Comparison of ENCODE assay signal across 26 cellular contexts in the genomic region with DNA sequence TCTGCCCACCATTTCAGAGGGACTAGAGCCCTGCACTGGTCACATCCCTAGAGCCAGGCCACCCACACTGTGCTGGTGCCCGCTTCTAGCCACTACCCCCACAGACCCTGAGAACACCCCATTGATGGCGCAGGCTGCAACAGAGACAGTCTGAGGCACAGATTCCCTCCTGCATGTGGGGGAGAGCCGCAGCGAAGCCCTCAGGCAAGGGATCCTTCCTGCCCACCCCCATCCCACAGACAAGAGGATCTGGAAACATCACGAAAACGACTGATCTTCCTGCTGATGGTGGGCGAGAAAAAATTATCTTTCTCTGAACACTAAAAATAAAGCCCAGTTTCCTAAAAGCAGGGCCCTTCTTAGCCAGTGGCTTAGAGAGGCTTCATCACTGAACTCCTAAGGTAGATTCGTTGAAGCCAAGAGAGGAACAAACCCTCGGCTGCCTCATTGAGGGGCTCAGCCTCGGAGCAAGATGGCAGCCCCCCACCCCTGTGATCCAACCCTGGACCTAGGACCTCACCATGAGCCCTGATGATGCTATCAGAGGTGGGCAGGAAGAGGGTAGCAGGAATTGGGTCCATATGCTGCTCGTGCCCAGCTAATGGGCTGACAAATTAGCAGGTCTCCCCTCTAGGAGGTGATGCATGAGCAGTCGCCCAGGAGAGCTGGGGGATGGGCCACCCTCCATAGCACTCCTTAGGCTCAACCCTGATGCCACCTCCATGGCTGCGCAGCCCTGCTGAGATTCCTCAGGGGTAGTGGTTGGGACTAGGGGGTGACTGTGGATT. TPM values are rescaled to one million over a fixed set of nuclear protein-coding genes. Genes with fewer than 3 reads are reported as not detected.
A peak's percentile ranks its signal among the peaks of the same experiment; 100 is the strongest.
DNase-seq lines count a peak whose midpoint lies in the region; ATAC-seq and TF ChIP-seq lines count a peak whose summit lies in the region.
"Had no signal": no experiment of that assay in that cellular context is flagged by ENCODE, and none has a peak within 500 bp of the region (broad histone marks: within the 10 kb centered on the region; RNA-seq: fewer than 3 reads in every experiment).

No MANE protein-coding gene starts in this region.

- H3K27me3 Mint-ChIP-seq in T-helper 2 cell treated with Interferon-gamma antibody and Interleukin-4, amounts not matched to agents 5 μg/mL and 100 μg/mL, for 36 hours (ENCODE audit: low read depth), result no peaks in the 10 kb centered on the region
- H3K27me3 Mint-ChIP-seq in activated T-helper 17 cell treated with anti-CD3 and anti-CD28 coated beads, Interleukin-2, amount 50 U/mL, for 72 hours, result no peaks in the 10 kb centered on the region
- H3K27me3 Mint-ChIP-seq in naive thymus-derived CD8-positive, alpha-beta T cell, result no peaks in the 10 kb centered on the region
- H3K27me3 Mint-ChIP-seq in activated T-cell treated with anti-CD3 and anti-CD28 coated beads, Interleukin-2, amount 50 U/mL, for 24 hours, result no peaks in the 10 kb centered on the region
- H3K27me3 Mint-ChIP-seq: activated naive CD4-positive, alpha-beta T cell treated with anti-CD3 and anti-CD28 coated beads, Interleukin-2, amount 50 U/mL, for 24 hours; dendritic cell treated with granulocyte-macrophage colony-stimulating factor and Interleukin-4, amounts not matched to agents 40 ng/mL and 50 ng/mL, for 4 days had no signal

- TF ChIP-seq CTCF in right lobe of liver (IDR thresholded peaks at IDR 0.05), result no peak

- H3K4me2 ChIP-seq in BLaER1 treated with 17β-estradiol and CSF1 and Interleukin-3, amounts not matched to agents 10 nM and 100 nM, result peak overlapping the region in 8 of 11 experiments; percentile 5 to 59 (median 38); a peak in 12 of 22 replicates

- no peaks in the 10 kb centered on the region for H3K27me3 ChIP-seq in BLaER1 treated with 17β-estradiol and CSF1 and Interleukin-3, amounts not matched to agents 10 nM and 100 nM
- H3K27me3 ChIP-seq in right lobe of liver, result no peaks in the 10 kb centered on the region
- H3K27me3 ChIP-seq: ascending aorta, esophagus squamous epithelium, Peyer's patch had no signal

- H3K4me3 Mint-ChIP-seq in T-helper 2 cell treated with Interferon-gamma antibody and Interleukin-4, amounts not matched to agents 5 μg/mL and 100 μg/mL, for 36 hours, result peak overlapping the region; percentile 83
- H3K4me3 Mint-ChIP-seq in activated T-helper 17 cell treated with anti-CD3 and anti-CD28 coated beads, Interleukin-2, amount 50 U/mL, for 72 hours, result peak overlapping the region; percentile 80
- peak overlapping the region in 8 of 10 donors; percentile 28 to 92 (median 68) for H3K4me3 Mint-ChIP-seq in naive thymus-derived CD8-positive, alpha-beta T cell
- no peak overlapping the region for H3K4me3 Mint-ChIP-seq in activated T-cell treated with anti-CD3 and anti-CD28 coated beads, Interleukin-2, amount 50 U/mL, for 24 hours
- H3K4me3 Mint-ChIP-seq: activated naive CD4-positive, alpha-beta T cell treated with anti-CD3 and anti-CD28 coated beads, Interleukin-2, amount 50 U/mL, for 24 hours; dendritic cell treated with granulocyte-macrophage colony-stimulating factor and Interleukin-4, amounts not matched to agents 40 ng/mL and 50 ng/mL, for 4 days; memory B cell had no signal

- WGBS in right lobe of liver (ENCODE audit: insufficient coverage, low coverage, low lambda C conversion rate, missing lambda C conversion rate), result 100% methylated on average over 4 of the region's 13 CpGs

- H3K4me3 ChIP-seq in BLaER1 treated with 17β-estradiol and CSF1 and Interleukin-3, amounts not matched to agents 10 nM and 100 nM, result no peak overlapping the region
- H3K4me3 ChIP-seq in right lobe of liver, result no peak overlapping the region
- H3K4me3 ChIP-seq: ascending aorta, esophagus squamous epithelium, prostate gland, thoracic aorta had no signal

- H3K9me3 ChIP-seq in BLaER1 treated with 17β-estradiol and CSF1 and Interleukin-3, amounts not matched to agents 10 nM and 100 nM (replicated peaks in 1 of 11), result no peaks in the 10 kb centered on the region
- no peaks in the 10 kb centered on the region for H3K9me3 ChIP-seq in right lobe of liver
- H3K9me3 ChIP-seq: ascending aorta, esophagus squamous epithelium, Peyer's patch, prostate gland, thoracic aorta had no signal

- no peaks in the 10 kb centered on the region for H3K36me3 ChIP-seq in BLaER1 treated with 17β-estradiol and CSF1 and Interleukin-3, amounts not matched to agents 10 nM and 100 nM
- no peaks in the 10 kb centered on the region for H3K36me3 ChIP-seq in right lobe of liver
- H3K36me3 ChIP-seq: ascending aorta, esophagus squamous epithelium, Peyer's patch, prostate gland, thoracic aorta had no signal

- peaks cover 8% of the 10 kb centered on the region for H3K4me1 Mint-ChIP-seq in T-helper 2 cell treated with Interferon-gamma antibody and Interleukin-4, amounts not matched to agents 5 μg/mL and 100 μg/mL, for 36 hours (ENCODE audit: low read depth)
- H3K4me1 Mint-ChIP-seq in activated T-helper 17 cell treated with anti-CD3 and anti-CD28 coated beads, Interleukin-2, amount 50 U/mL, for 72 hours, result no peaks in the 10 kb centered on the region
- H3K4me1 Mint-ChIP-seq in naive thymus-derived CD8-positive, alpha-beta T cell, result peaks cover 11 to 55% (median 37%) of the 10 kb centered on the region in 4 donors
- H3K4me1 Mint-ChIP-seq in activated T-cell treated with anti-CD3 and anti-CD28 coated beads, Interleukin-2, amount 50 U/mL, for 24 hours (ENCODE audit: low read depth), result peaks cover 16% of the 10 kb centered on the region

- H4K20me1 ChIP-seq in BLaER1 treated with 17β-estradiol and CSF1 and Interleukin-3, amounts not matched to agents 10 nM and 100 nM, result no peaks in the 10 kb centered on the region; a peak in 1 of 22 replicates

- intact Hi-C loops in right lobe of liver (cut with DNase I), result no loop called here

- H3K27ac ChIP-seq in BLaER1 treated with 17β-estradiol and CSF1 and Interleukin-3, amounts not matched to agents 10 nM and 100 nM, result no peak overlapping the region
- H3K27ac ChIP-seq in right lobe of liver, result no peak overlapping the region
- H3K27ac ChIP-seq: ascending aorta, prostate gland, thoracic aorta had no signal

- POLR2A ChIA-PET in naive thymus-derived CD8-positive, alpha-beta T cell (lab: Charles Lee), result interaction anchor here (1.0 to 2.1 kb wide), 5 partner anchors 9 to 120 kb away, joined by 3 to 8 read pairs (median 4); partner anchors contain the start of genes CYB561D2, HEMK1 and NPRL2

- ATAC-seq in activated T-helper 17 cell treated with anti-CD3 and anti-CD28 coated beads, Interleukin-2, amount 50 U/mL, for 72 hours (replicated peaks), result no peak
- no peak for ATAC-seq in naive thymus-derived CD8-positive, alpha-beta T cell
- ATAC-seq in GM21360 (IDR thresholded peaks at IDR 0.05; ENCODE audit: unreplicated experiment) (no peak), right lobe of liver (no peak)
- ATAC-seq: HCT116; stimulated activated naive CD8-positive, alpha-beta T cell treated with anti-CD3 and anti-CD28 coated beads, Interleukin-15, Interleukin-2, amounts not matched to agents 100 U/mL and 50 U/mL, for 24 hours had no signal

- peaks cover 5 to 37% (median 30%) of the 10 kb centered on the region in 10 experiments for H3K4me1 ChIP-seq in BLaER1 treated with 17β-estradiol and CSF1 and Interleukin-3, amounts not matched to agents 10 nM and 100 nM
- peaks cover 0 to 24% (median 0%) of the 10 kb centered on the region in 4 donors for H3K4me1 ChIP-seq in right lobe of liver
- H3K4me1 ChIP-seq: Peyer's patch had no signal

- no peaks in the 10 kb centered on the region for H3K36me3 Mint-ChIP-seq in T-helper 2 cell treated with Interferon-gamma antibody and Interleukin-4, amounts not matched to agents 5 μg/mL and 100 μg/mL, for 36 hours (ENCODE audit: low read depth)
- H3K36me3 Mint-ChIP-seq in activated T-helper 17 cell treated with anti-CD3 and anti-CD28 coated beads, Interleukin-2, amount 50 U/mL, for 72 hours (ENCODE audit: low read depth), result no peaks in the 10 kb centered on the region
- H3K36me3 Mint-ChIP-seq in naive thymus-derived CD8-positive, alpha-beta T cell, result no peaks in the 10 kb centered on the region
- H3K36me3 Mint-ChIP-seq in activated T-cell treated with anti-CD3 and anti-CD28 coated beads, Interleukin-2, amount 50 U/mL, for 24 hours (ENCODE audit: low read depth), result no peaks in the 10 kb centered on the region
- H3K36me3 Mint-ChIP-seq: activated naive CD4-positive, alpha-beta T cell treated with anti-CD3 and anti-CD28 coated beads, Interleukin-2, amount 50 U/mL, for 24 hours; memory B cell had no signal

- H3K27ac Mint-ChIP-seq in T-helper 2 cell treated with Interferon-gamma antibody and Interleukin-4, amounts not matched to agents 5 μg/mL and 100 μg/mL, for 36 hours, result peak overlapping the region; percentile 57
- H3K27ac Mint-ChIP-seq in activated T-helper 17 cell treated with anti-CD3 and anti-CD28 coated beads, Interleukin-2, amount 50 U/mL, for 72 hours, result peak overlapping the region; percentile 91
- H3K27ac Mint-ChIP-seq in naive thymus-derived CD8-positive, alpha-beta T cell, result peak overlapping the region in 9 of 10 donors; percentile 94 to 99 (median 96)
- no peak overlapping the region for H3K27ac Mint-ChIP-seq in activated T-cell treated with anti-CD3 and anti-CD28 coated beads, Interleukin-2, amount 50 U/mL, for 24 hours
- H3K27ac Mint-ChIP-seq: activated naive CD4-positive, alpha-beta T cell treated with anti-CD3 and anti-CD28 coated beads, Interleukin-2, amount 50 U/mL, for 24 hours; memory B cell had no signal

- H3K9ac ChIP-seq in BLaER1 treated with 17β-estradiol and CSF1 and Interleukin-3, amounts not matched to agents 10 nM and 100 nM, result no peak overlapping the region

- H3K9me3 Mint-ChIP-seq in T-helper 2 cell treated with Interferon-gamma antibody and Interleukin-4, amounts not matched to agents 5 μg/mL and 100 μg/mL, for 36 hours, result no peaks in the 10 kb centered on the region
- H3K9me3 Mint-ChIP-seq in activated T-helper 17 cell treated with anti-CD3 and anti-CD28 coated beads, Interleukin-2, amount 50 U/mL, for 72 hours, result no peaks in the 10 kb centered on the region
- no peaks in the 10 kb centered on the region for H3K9me3 Mint-ChIP-seq in naive thymus-derived CD8-positive, alpha-beta T cell
- no peaks in the 10 kb centered on the region for H3K9me3 Mint-ChIP-seq in activated T-cell treated with anti-CD3 and anti-CD28 coated beads, Interleukin-2, amount 50 U/mL, for 24 hours
- H3K9me3 Mint-ChIP-seq: activated naive CD4-positive, alpha-beta T cell treated with anti-CD3 and anti-CD28 coated beads, Interleukin-2, amount 50 U/mL, for 24 hours; dendritic cell treated with granulocyte-macrophage colony-stimulating factor and Interleukin-4, amounts not matched to agents 40 ng/mL and 50 ng/mL, for 4 days; memory B cell had no signal

- no peak for TF ChIP-seq POLR2A in right lobe of liver (IDR thresholded peaks at IDR 0.05)

- no peak for DNase-seq in T-helper 2 cell treated with Interferon-gamma antibody and Interleukin-4, amounts not matched to agents 5 μg/mL and 100 μg/mL, for 36 hours (ENCODE audit: low spot score)
- DNase-seq in T-helper 2 cell (no peak), right lobe of liver (no peak)
- no peak for DNase-seq in naive thymus-derived CD8-positive, alpha-beta T cell
- DNase-seq in activated T-cell treated with anti-CD3 and anti-CD28 coated beads, Interleukin-2, amount 50 U/mL, for 24 hours, result no peak
- DNase-seq: COR-L47; esophagus squamous epithelium; foreskin melanocyte; KBM-7; NCI-H1105 treated with DMSO at 0.1 percent for 48 hours; NCI-H2081; NCI-H226; NCI-H69; Peyer's patch; stimulated activated naive CD8-positive, alpha-beta T cell treated with anti-CD3 and anti-CD28 coated beads, Interleukin-15, Interleukin-2, amounts not matched to agents 100 U/mL and 50 U/mL, for 24 hours had no signal

RNA-seq across cellular contexts. Expression of gene CACNA2D2, which starts 54.5 kb away (rescaled TPM):
- total RNA-seq in activated T-helper 17 cell treated with anti-CD3 and anti-CD28 coated beads, Interleukin-2, amount 50 U/mL, for 72 hours, result 1 to 10 TPM in 1 of 2 donors, under 1 TPM in 1; 0.50 to 5.0 TPM
- total RNA-seq in naive thymus-derived CD8-positive, alpha-beta T cell, result 1 to 10 TPM; 4.0 to 4.9 TPM
- 1 to 10 TPM in 1 of 3 donors, under 1 TPM in 2; 0.40 to 1.5 (median 0.40) TPM for polyA plus RNA-seq in naive thymus-derived CD8-positive, alpha-beta T cell
- total RNA-seq in right lobe of liver, result under 1 TPM in 5 of 6 experiments, not detected in 1; 0.06 to 0.39 (median 0.26) TPM
- total RNA-seq: MCF 10A had no signal
